8 cellular contexts compared by ENCODE assay signal in the genomic region with DNA sequence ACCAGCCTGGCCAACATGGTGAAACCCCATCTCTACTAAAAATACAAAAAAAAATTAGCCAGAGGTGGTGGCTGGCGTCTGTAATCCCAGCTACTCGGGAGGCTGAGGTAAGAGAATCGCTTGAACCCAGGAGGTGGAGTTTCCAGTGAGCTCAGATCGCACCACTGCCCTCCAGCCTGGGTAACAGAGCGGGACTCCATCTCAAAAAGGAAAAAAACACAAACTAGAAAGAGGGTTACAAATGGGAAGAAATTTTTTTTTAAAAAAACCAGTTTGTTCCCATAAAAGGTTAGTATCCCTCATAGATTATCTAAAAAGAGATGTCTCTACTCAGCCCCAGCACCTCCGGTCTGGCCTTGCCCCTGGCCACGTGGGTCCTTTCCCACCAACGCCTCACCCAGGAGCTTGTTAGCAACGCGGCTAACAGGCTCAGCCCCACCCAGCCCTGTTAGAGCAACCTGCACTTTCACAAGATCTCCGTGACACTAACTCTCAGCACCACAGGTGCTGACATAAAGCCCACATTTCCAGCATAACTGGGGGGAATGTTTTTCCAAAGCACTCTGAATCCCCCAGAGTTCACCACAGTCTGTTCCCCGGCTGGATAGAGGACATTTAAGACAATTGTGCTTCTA. TPM values are rescaled to one million over a fixed set of nuclear protein-coding genes. Genes with fewer than 3 reads are reported as not detected.
DNase-seq lines count a peak whose midpoint lies in the region; ATAC-seq and TF ChIP-seq lines count a peak whose summit lies in the region.

No MANE protein-coding gene starts in this region.

- H3K4me1 ChIP-seq in lower lobe of right lung = peaks cover 12% of the 10 kb centered on the region

- intact Hi-C loops in lower lobe of right lung (cut with DNase I) = no loop called here
- intact Hi-C loops in activated T-helper 2 cell treated with anti-CD3 and anti-CD28 coated beads, Interferon-gamma antibody, Interleukin-2, Interleukin-4, amounts not matched to agents 10 μg/mL and 5 μg/mL and 100 μg/mL, durations not matched to agents 14 hours and 24 hours and 36 hours (cut with micrococcal nuclease) = loop anchor here (1.0 kb wide), 1 partner anchor 83 kb away; no protein-coding TSS in a partner anchor

- no peak for TF ChIP-seq CTCF in lower lobe of right lung (IDR thresholded peaks at IDR 0.05)

- DNase-seq in COLO668 (lab: John Stamatoyannopoulos, UW; ENCODE audit: unreplicated experiment) = peak; percentile 68
- DNase-seq in NCI-H1105 (lab: John Stamatoyannopoulos, UW) = peak; percentile 60
- no peak for DNase-seq in activated naive CD8-positive, alpha-beta T cell treated with anti-CD3 and anti-CD28 coated beads, Interleukin-2, amount 10 ng/mL, durations not matched to agents 7 days and 5 days
- DNase-seq in lower lobe of right lung = peak; percentile 84
- peak; percentile 75 for DNase-seq in ureter (ENCODE audit: low spot score)
- no peak for DNase-seq in globus pallidus (ENCODE audit: low spot score)
- no peak for DNase-seq in superior temporal gyrus (ENCODE audit: extremely low spot score)
- no peak for DNase-seq in activated T-helper 2 cell treated with anti-CD3 and anti-CD28 coated beads, Interferon-gamma antibody, Interleukin-2, Interleukin-4, amounts not matched to agents 10 μg/mL and 5 μg/mL and 100 μg/mL, durations not matched to agents 14 hours and 24 hours and 36 hours (ENCODE audit: low spot score)

- peak overlapping the region; percentile 84 for H3K27ac ChIP-seq in lower lobe of right lung

- peak; percentile 65 for ATAC-seq in activated naive CD8-positive, alpha-beta T cell treated with anti-CD3 and anti-CD28 coated beads, Interleukin-2, amount 10 ng/mL, durations not matched to agents 7 days and 5 days (ENCODE audit: low read depth)
- ATAC-seq in lower lobe of right lung = peak; percentile 83 to 89

- peak overlapping the region; percentile 52 for H3K4me3 Mint-ChIP-seq in activated naive CD8-positive, alpha-beta T cell treated with anti-CD3 and anti-CD28 coated beads, Interleukin-2, amount 10 ng/mL, durations not matched to agents 7 days and 5 days
- H3K4me3 Mint-ChIP-seq in activated T-helper 2 cell treated with anti-CD3 and anti-CD28 coated beads, Interferon-gamma antibody, Interleukin-2, Interleukin-4, amounts not matched to agents 10 μg/mL and 5 μg/mL and 100 μg/mL, durations not matched to agents 14 hours and 24 hours and 36 hours (ENCODE audit: low read depth) = no peak overlapping the region

- peaks cover 51% of the 10 kb centered on the region for H3K27me3 Mint-ChIP-seq in activated naive CD8-positive, alpha-beta T cell treated with anti-CD3 and anti-CD28 coated beads, Interleukin-2, amount 10 ng/mL, durations not matched to agents 7 days and 5 days
- peaks cover 49% of the 10 kb centered on the region for H3K27me3 Mint-ChIP-seq in activated T-helper 2 cell treated with anti-CD3 and anti-CD28 coated beads, Interferon-gamma antibody, Interleukin-2, Interleukin-4, amounts not matched to agents 10 μg/mL and 5 μg/mL and 100 μg/mL, durations not matched to agents 14 hours and 24 hours and 36 hours (ENCODE audit: low read depth)

- H3K9me3 ChIP-seq in lower lobe of right lung = no peaks in the 10 kb centered on the region

- POLR2A ChIA-PET in activated naive CD8-positive, alpha-beta T cell treated with anti-CD3 and anti-CD28 coated beads, Interleukin-2, amount 10 ng/mL, durations not matched to agents 7 days and 5 days (lab: Charles Lee) = interaction anchor here (0.6 kb wide), 1 partner anchor 520 kb away, joined by 4 read pairs; no protein-coding TSS in a partner anchor

- H3K4me1 Mint-ChIP-seq in activated naive CD8-positive, alpha-beta T cell treated with anti-CD3 and anti-CD28 coated beads, Interleukin-2, amount 10 ng/mL, durations not matched to agents 7 days and 5 days = peaks cover 7% of the 10 kb centered on the region
- peaks cover 11% of the 10 kb centered on the region for H3K4me1 Mint-ChIP-seq in activated T-helper 2 cell treated with anti-CD3 and anti-CD28 coated beads, Interferon-gamma antibody, Interleukin-2, Interleukin-4, amounts not matched to agents 10 μg/mL and 5 μg/mL and 100 μg/mL, durations not matched to agents 14 hours and 24 hours and 36 hours (ENCODE audit: low read depth)

- H3K27ac Mint-ChIP-seq in activated naive CD8-positive, alpha-beta T cell treated with anti-CD3 and anti-CD28 coated beads, Interleukin-2, amount 10 ng/mL, durations not matched to agents 7 days and 5 days = no peak overlapping the region
- no peak overlapping the region for H3K27ac Mint-ChIP-seq in activated T-helper 2 cell treated with anti-CD3 and anti-CD28 coated beads, Interferon-gamma antibody, Interleukin-2, Interleukin-4, amounts not matched to agents 10 μg/mL and 5 μg/mL and 100 μg/mL, durations not matched to agents 14 hours and 24 hours and 36 hours

- H3K36me3 Mint-ChIP-seq in activated naive CD8-positive, alpha-beta T cell treated with anti-CD3 and anti-CD28 coated beads, Interleukin-2, amount 10 ng/mL, durations not matched to agents 7 days and 5 days = no peaks in the 10 kb centered on the region
- no peaks in the 10 kb centered on the region for H3K36me3 Mint-ChIP-seq in activated T-helper 2 cell treated with anti-CD3 and anti-CD28 coated beads, Interferon-gamma antibody, Interleukin-2, Interleukin-4, amounts not matched to agents 10 μg/mL and 5 μg/mL and 100 μg/mL, durations not matched to agents 14 hours and 24 hours and 36 hours (ENCODE audit: low read depth)

- H3K27me3 ChIP-seq in lower lobe of right lung (ENCODE audit: low read depth) = peaks cover 25% of the 10 kb centered on the region

- no peaks in the 10 kb centered on the region for H3K9me3 Mint-ChIP-seq in activated naive CD8-positive, alpha-beta T cell treated with anti-CD3 and anti-CD28 coated beads, Interleukin-2, amount 10 ng/mL, durations not matched to agents 7 days and 5 days
- no peaks in the 10 kb centered on the region for H3K9me3 Mint-ChIP-seq in activated T-helper 2 cell treated with anti-CD3 and anti-CD28 coated beads, Interferon-gamma antibody, Interleukin-2, Interleukin-4, amounts not matched to agents 10 μg/mL and 5 μg/mL and 100 μg/mL, durations not matched to agents 14 hours and 24 hours and 36 hours

- no peaks in the 10 kb centered on the region for H3K36me3 ChIP-seq in lower lobe of right lung

- H3K4me3 ChIP-seq in lower lobe of right lung = peak overlapping the region; percentile 56

RNA-seq across cellular contexts. Expression of gene DMKN, which starts 4.3 kb away (rescaled TPM):
- 1 to 10 TPM; 2.5 to 3.5 TPM for total RNA-seq in activated naive CD8-positive, alpha-beta T cell treated with anti-CD3 and anti-CD28 coated beads, Interleukin-2, amount 10 ng/mL, durations not matched to agents 7 days and 5 days
- total RNA-seq in lower lobe of right lung (70.7 TPM), ureter (131 TPM)
- total RNA-seq in activated T-helper 2 cell treated with anti-CD3 and anti-CD28 coated beads, Interferon-gamma antibody, Interleukin-2, Interleukin-4, amounts not matched to agents 10 μg/mL and 5 μg/mL and 100 μg/mL, durations not matched to agents 14 hours and 24 hours and 36 hours = 0.27 TPM in 1 of 2 replicates, not detected in the other

RNA-seq across cellular contexts. Expression of gene KRTDAP, which starts 18.9 kb away (rescaled TPM):
- total RNA-seq in activated naive CD8-positive, alpha-beta T cell treated with anti-CD3 and anti-CD28 coated beads, Interleukin-2, amount 10 ng/mL, durations not matched to agents 7 days and 5 days = not detected
- 0.89 TPM for total RNA-seq in lower lobe of right lung
- not detected for total RNA-seq in ureter
- total RNA-seq in activated T-helper 2 cell treated with anti-CD3 and anti-CD28 coated beads, Interferon-gamma antibody, Interleukin-2, Interleukin-4, amounts not matched to agents 10 μg/mL and 5 μg/mL and 100 μg/mL, durations not matched to agents 14 hours and 24 hours and 36 hours = not detected in 2 replicates

RNA-seq across cellular contexts. Expression of gene SBSN, which starts 19.0 kb away (rescaled TPM):
- total RNA-seq in activated naive CD8-positive, alpha-beta T cell treated with anti-CD3 and anti-CD28 coated beads, Interleukin-2, amount 10 ng/mL, durations not matched to agents 7 days and 5 days = not detected
- total RNA-seq in lower lobe of right lung = not detected
- not detected for total RNA-seq in ureter
- total RNA-seq in activated T-helper 2 cell treated with anti-CD3 and anti-CD28 coated beads, Interferon-gamma antibody, Interleukin-2, Interleukin-4, amounts not matched to agents 10 μg/mL and 5 μg/mL and 100 μg/mL, durations not matched to agents 14 hours and 24 hours and 36 hours = not detected in 2 replicates

RNA-seq across cellular contexts. Expression of gene GAPDHS, which starts 24.1 kb away (rescaled TPM):
- not detected for total RNA-seq in activated naive CD8-positive, alpha-beta T cell treated with anti-CD3 and anti-CD28 coated beads, Interleukin-2, amount 10 ng/mL, durations not matched to agents 7 days and 5 days
- total RNA-seq in lower lobe of right lung (not detected), ureter (not detected)
- not detected in 2 replicates for total RNA-seq in activated T-helper 2 cell treated with anti-CD3 and anti-CD28 coated beads, Interferon-gamma antibody, Interleukin-2, Interleukin-4, amounts not matched to agents 10 μg/mL and 5 μg/mL and 100 μg/mL, durations not matched to agents 14 hours and 24 hours and 36 hours

RNA-seq across cellular contexts. Expression of gene TMEM147, which starts 36.3 kb away (rescaled TPM):
- total RNA-seq in activated naive CD8-positive, alpha-beta T cell treated with anti-CD3 and anti-CD28 coated beads, Interleukin-2, amount 10 ng/mL, durations not matched to agents 7 days and 5 days = 10 to 100 TPM; 37.2 to 38.2 TPM
- total RNA-seq in lower lobe of right lung (81.6 TPM), ureter (113 TPM)
- 121 and 122 TPM in 2 replicates for total RNA-seq in activated T-helper 2 cell treated with anti-CD3 and anti-CD28 coated beads, Interferon-gamma antibody, Interleukin-2, Interleukin-4, amounts not matched to agents 10 μg/mL and 5 μg/mL and 100 μg/mL, durations not matched to agents 14 hours and 24 hours and 36 hours

Comparison
In these comparisons a context has a peak if more than half of its experiments do, and no peak if none do; other contexts are left out.
1. DNase-seq: peak in COLO668 (single experiment), NCI-H1105 (single experiment), lower lobe of right lung (single experiment) and ureter (single experiment); none in activated naive CD8-positive, alpha-beta T cell treated with anti-CD3 and anti-CD28 coated beads, Interleukin-2, amount 10 ng/mL, durations not matched to agents 7 days and 5 days (single experiment), globus pallidus (single experiment), superior temporal gyrus (single experiment) and activated T-helper 2 cell treated with anti-CD3 and anti-CD28 coated beads, Interferon-gamma antibody, Interleukin-2, Interleukin-4, amounts not matched to agents 10 μg/mL and 5 μg/mL and 100 μg/mL, durations not matched to agents 14 hours and 24 hours and 36 hours (single experiment).
2. RNA of gene DMKN, which starts 4.3 kb away (total RNA-seq): 131 TPM in ureter (single experiment) and 70.7 TPM in lower lobe of right lung (single experiment); 2.5 to 3.5 TPM in activated naive CD8-positive, alpha-beta T cell treated with anti-CD3 and anti-CD28 coated beads, Interleukin-2, amount 10 ng/mL, durations not matched to agents 7 days and 5 days and 0.27 TPM in activated T-helper 2 cell treated with anti-CD3 and anti-CD28 coated beads, Interferon-gamma antibody, Interleukin-2, Interleukin-4, amounts not matched to agents 10 μg/mL and 5 μg/mL and 100 μg/mL, durations not matched to agents 14 hours and 24 hours and 36 hours; every median in the first group is over 10 times any median in the second.